30 cellular contexts compared by ENCODE assay signal in the genomic region with DNA sequence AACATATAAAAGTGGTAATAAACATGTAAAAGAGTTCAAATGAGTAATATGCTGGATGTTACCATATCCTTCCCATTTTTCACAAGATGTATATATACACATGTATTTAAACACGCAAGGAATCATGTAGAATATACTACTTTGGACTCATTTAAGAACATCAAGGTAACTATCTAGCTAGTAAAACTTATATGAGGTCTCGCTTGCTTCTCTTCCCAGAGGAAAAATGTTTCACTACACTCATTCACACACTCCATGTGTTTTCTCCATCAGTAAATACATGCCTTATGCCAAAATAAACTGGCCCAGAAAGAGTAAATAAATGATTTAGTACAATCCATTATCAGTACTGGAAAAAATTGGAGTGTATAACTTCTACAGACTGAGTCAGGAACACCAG.
"Had no signal": no experiment of that assay in that cellular context is flagged by ENCODE, and none has a peak within 500 bp of the region (broad histone marks: within the 10 kb centered on the region; RNA-seq: fewer than 3 reads in every experiment).

No MANE protein-coding gene starts in this region.

- H3K4me3 ChIP-seq: esophagus muscularis mucosa, gastrocnemius medialis, heart left ventricle had no signal

- H3K27ac Mint-ChIP-seq: activated CD4-positive, alpha-beta memory T cell treated with anti-CD3 and anti-CD28 coated beads for 36 hours; activated CD4-positive, alpha-beta T cell treated with anti-CD3 and anti-CD28 coated beads for 36 hours; activated CD4-positive, alpha-beta T cell treated with anti-CD3 and anti-CD28 coated beads, Interleukin-2, amount 10 ng/mL, durations not matched to agents 24 days and 14 days; activated CD8-positive, alpha-beta T cell treated with anti-CD3 and anti-CD28 coated beads, Interleukin-2, amount 10 ng/mL, durations not matched to agents 7 days and 5 days; activated naive CD8-positive, alpha-beta T cell; activated T-cell treated with anti-CD3 and anti-CD28 coated beads, Interleukin-2, amount 50 U/mL, for 24 hours; activated T-cell treated with anti-CD3 and anti-CD28 coated beads, Interleukin-2, amount 50 U/mL, for 72 hours; effector memory CD8-positive, alpha-beta T cell had no signal

- H3K27me3 Mint-ChIP-seq: activated CD4-positive, alpha-beta memory T cell treated with anti-CD3 and anti-CD28 coated beads for 36 hours; activated CD4-positive, alpha-beta T cell treated with anti-CD3 and anti-CD28 coated beads for 36 hours; activated CD4-positive, alpha-beta T cell treated with anti-CD3 and anti-CD28 coated beads, Interleukin-2, amount 10 ng/mL, durations not matched to agents 24 days and 14 days; activated naive CD8-positive, alpha-beta T cell; activated T-cell treated with anti-CD3 and anti-CD28 coated beads, Interleukin-2, amount 50 U/mL, for 24 hours; central memory CD8-positive, alpha-beta T cell; effector memory CD8-positive, alpha-beta T cell had no signal

- H3K4me3 Mint-ChIP-seq: activated CD4-positive, alpha-beta memory T cell treated with anti-CD3 and anti-CD28 coated beads for 36 hours; activated CD4-positive, alpha-beta T cell treated with anti-CD3 and anti-CD28 coated beads for 36 hours; activated CD4-positive, alpha-beta T cell treated with anti-CD3 and anti-CD28 coated beads, Interleukin-2, amount 10 ng/mL, durations not matched to agents 24 days and 14 days; activated CD8-positive, alpha-beta T cell treated with anti-CD3 and anti-CD28 coated beads, Interleukin-2, amount 10 ng/mL, durations not matched to agents 7 days and 5 days; activated naive CD8-positive, alpha-beta T cell; activated T-cell treated with anti-CD3 and anti-CD28 coated beads, Interleukin-2, amount 50 U/mL, for 24 hours; activated T-cell treated with anti-CD3 and anti-CD28 coated beads, Interleukin-2, amount 50 U/mL, for 72 hours; central memory CD8-positive, alpha-beta T cell; effector memory CD8-positive, alpha-beta T cell had no signal

- H3K27me3 ChIP-seq: brain microvascular endothelial cell, esophagus muscularis mucosa, foreskin keratinocyte, gastrocnemius medialis, heart left ventricle had no signal

- H3K9me3 ChIP-seq: esophagus muscularis mucosa, gastrocnemius medialis, heart left ventricle had no signal

- ATAC-seq: activated CD4-positive, alpha-beta T cell treated with anti-CD3 and anti-CD28 coated beads for 36 hours; activated CD8-positive, alpha-beta T cell treated with anti-CD3 and anti-CD28 coated beads, Interleukin-2, amount 10 ng/mL, durations not matched to agents 7 days and 5 days; activated T-cell treated with anti-CD3 and anti-CD28 coated beads, Interleukin-2, amount 50 U/mL, for 72 hours; effector memory CD8-positive, alpha-beta T cell; foreskin keratinocyte; gastrocnemius medialis; heart left ventricle had no signal

- H3K36me3 Mint-ChIP-seq: activated CD4-positive, alpha-beta memory T cell treated with anti-CD3 and anti-CD28 coated beads for 36 hours; activated naive CD8-positive, alpha-beta T cell had no signal

- H3K36me3 ChIP-seq: brain microvascular endothelial cell, esophagus muscularis mucosa, gastrocnemius medialis, heart left ventricle had no signal

- H3K27ac ChIP-seq: brain microvascular endothelial cell, esophagus muscularis mucosa, foreskin keratinocyte, gastrocnemius medialis, heart left ventricle had no signal

- H3K4me1 ChIP-seq: esophagus muscularis mucosa, foreskin keratinocyte, gastrocnemius medialis, heart left ventricle had no signal

- H3K4me1 Mint-ChIP-seq: activated CD4-positive, alpha-beta T cell treated with anti-CD3 and anti-CD28 coated beads for 36 hours; activated CD4-positive, alpha-beta T cell treated with anti-CD3 and anti-CD28 coated beads, Interleukin-2, amount 10 ng/mL, durations not matched to agents 24 days and 14 days; central memory CD8-positive, alpha-beta T cell had no signal

- H3K9me3 Mint-ChIP-seq: activated T-cell treated with anti-CD3 and anti-CD28 coated beads, Interleukin-2, amount 50 U/mL, for 24 hours had no signal

- FAIRE-seq: astrocyte had no signal

- DNase-seq: activated CD4-positive, alpha-beta memory T cell treated with anti-CD3 and anti-CD28 coated beads for 36 hours; activated CD4-positive, alpha-beta T cell treated with anti-CD3 and anti-CD28 coated beads for 36 hours; activated CD4-positive, alpha-beta T cell treated with anti-CD3 and anti-CD28 coated beads, Interleukin-2, amount 10 ng/mL, durations not matched to agents 24 days and 14 days; activated CD4-positive, CD25-positive, alpha-beta regulatory T cell; activated CD4-positive, CD25-positive, alpha-beta regulatory T cell treated with anti-CD3 and anti-CD28 coated beads, Interleukin-2, amount 50 U/mL, for 72 hours; activated CD8-positive, alpha-beta memory T cell treated with anti-CD3 and anti-CD28 coated beads, Interleukin-2, amount 50 U/mL, for 48 hours; activated CD8-positive, alpha-beta T cell treated with anti-CD3 and anti-CD28 coated beads, Interleukin-2, amount 10 ng/mL, durations not matched to agents 7 days and 5 days; activated gamma-delta T cell; activated naive CD4-positive, alpha-beta T cell; activated naive CD4-positive, alpha-beta T cell treated with anti-CD3 and anti-CD28 coated beads, Interleukin-2, amount 50 U/mL, for 16 hours; activated T-cell treated with anti-CD3 and anti-CD28 coated beads for 4 hours; activated T-cell treated with anti-CD3 and anti-CD28 coated beads, Interleukin-2, amount 50 U/mL, for 24 hours; activated T-cell treated with anti-CD3 and anti-CD28 coated beads, Interleukin-2, amount 50 U/mL, for 72 hours; amniotic stem cell; anterior cingulate cortex; brain microvascular endothelial cell; cortex of kidney; dermis blood vessel endothelial cell; effector CD4-positive, alpha-beta T cell; effector memory CD8-positive, alpha-beta T cell; erythroblast; foreskin keratinocyte; gastrocnemius medialis; glutamatergic neuron; T-helper 2 cell had no signal
